22 cellular contexts compared by ENCODE assay signal in the genomic region with DNA sequence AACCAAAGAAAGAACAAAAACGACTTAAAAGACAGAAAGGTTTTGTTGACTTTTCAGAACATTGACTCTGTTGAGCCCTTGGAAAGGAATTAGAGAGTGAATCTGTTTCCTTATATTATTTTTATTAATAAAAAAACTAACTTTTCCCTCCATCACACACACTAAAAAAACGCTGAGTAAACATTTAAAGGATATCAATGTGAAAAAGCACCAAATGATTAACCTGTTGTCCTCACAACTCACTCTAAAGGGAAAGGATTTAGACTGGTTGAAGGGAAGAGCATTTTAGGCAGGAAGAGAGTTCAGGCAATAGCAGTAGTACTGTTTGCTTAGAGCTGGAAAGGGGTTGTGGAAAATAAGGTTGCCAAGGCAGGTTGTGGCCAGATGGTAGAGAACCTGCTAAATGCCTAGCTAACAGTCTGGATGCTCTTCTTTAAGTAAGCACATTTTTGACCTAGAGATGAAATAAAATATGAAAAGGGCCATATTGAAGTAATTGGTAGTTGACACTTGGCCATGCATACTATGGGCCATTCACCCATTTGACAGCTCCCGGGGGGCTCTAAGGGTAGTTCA.
DNase-seq lines count a peak whose midpoint lies in the region; ATAC-seq, FAIRE-seq and TF ChIP-seq lines count a peak whose summit lies in the region.
"Had no signal": no experiment of that assay in that cellular context is flagged by ENCODE, and none has a peak within 500 bp of the region (broad histone marks: within the 10 kb centered on the region; RNA-seq: fewer than 3 reads in every experiment).

No MANE protein-coding gene starts in this region.

- ATAC-seq in A549: no peak
- ATAC-seq: Panc1 had no signal

- intact Hi-C loops in vagina (cut with DNase I): no loop called here

- CTCF ChIA-PET in A549 (lab: Yijun Ruan, JAX): interaction anchor here (0.9 to 1.6 kb wide), 4 partner anchors 34 to 73 kb away, joined by 3 to 4 read pairs (median 4); no protein-coding TSS in a partner anchor

- peak overlapping the region; percentile 45; the same call in 2 of the 3 replicates for H3K4me2 ChIP-seq in A549
- no peak overlapping the region for H3K4me2 ChIP-seq in fibroblast of lung (ENCODE audit: extremely low read depth, insufficient read depth, low read length)

- H3K4me1 ChIP-seq in A549 (peaks cover 10% of the 10 kb centered on the region), fibroblast of lung (ENCODE audit: control insufficient read depth, extremely low read depth, insufficient read depth, low read length) (peaks cover 4% of the 10 kb centered on the region), HAP-1 (no peaks in the 10 kb centered on the region), vagina (peaks cover 7% of the 10 kb centered on the region)

- H3K36me3 ChIP-seq in fibroblast of lung (ENCODE audit: control insufficient read depth, insufficient read depth, low read length) (no peaks in the 10 kb centered on the region), HAP-1 (replicated peaks) (no peaks in the 10 kb centered on the region), vagina (no peaks in the 10 kb centered on the region)

- H3K9me3 ChIP-seq in A549: no peaks in the 10 kb centered on the region
- no peaks in the 10 kb centered on the region for H3K9me3 ChIP-seq in fibroblast of lung (ENCODE audit: control insufficient read depth, insufficient read depth, low read depth, low read length)
- no peaks in the 10 kb centered on the region for H3K9me3 ChIP-seq in HAP-1
- no peaks in the 10 kb centered on the region for H3K9me3 ChIP-seq in vagina

- TF ChIP-seq CTCF in A549 (IDR thresholded peaks at IDR 0.05): no peak
- no peak for TF ChIP-seq CTCF in fibroblast of lung (conservative IDR thresholded peaks at IDR 0.05 in 1 of 2, IDR thresholded peaks at IDR 0.05 in 1 of 2; ENCODE audit: low read depth in 1 of 2, low read length in 2 of 2)
- TF ChIP-seq CTCF in vagina (IDR thresholded peaks at IDR 0.05): no peak

- TF ChIP-seq RAD21 in A549 (conservative IDR thresholded peaks at IDR 0.05 in 1 of 2, IDR thresholded peaks at IDR 0.05 in 1 of 2): no peak

- H3K9ac ChIP-seq in fibroblast of lung (ENCODE audit: insufficient read depth, low read length): no peak overlapping the region

- H3K27ac ChIP-seq in A549: peak overlapping the region; percentile 52 to 80; a peak in 5 of 6 replicates
- no peak overlapping the region for H3K27ac ChIP-seq in fibroblast of lung (ENCODE audit: insufficient read depth, low read length)
- no peak overlapping the region for H3K27ac ChIP-seq in vagina

- no peaks in the 10 kb centered on the region for H3K27me3 ChIP-seq in fibroblast of lung (ENCODE audit: control insufficient read depth, insufficient read depth, low read length)
- H3K27me3 ChIP-seq in HAP-1 (ENCODE audit: low read depth): no peaks in the 10 kb centered on the region
- H3K27me3 ChIP-seq in vagina: no peaks in the 10 kb centered on the region

- TF ChIP-seq POLR2A in A549 (IDR thresholded peaks at IDR 0.05; ENCODE audit: low read length) (no peak), vagina (IDR thresholded peaks at IDR 0.05) (no peak)

- in situ Hi-C loops in HAP-1 (cut with MboI; ENCODE audit: low sequenced_read_pairs): no loop called here

- no peaks in the 10 kb centered on the region for H4K20me1 ChIP-seq in fibroblast of lung (ENCODE audit: control insufficient read depth, extremely low read depth, insufficient read depth, low read length)

- H3K4me3 ChIP-seq in A549 (no peak overlapping the region), fibroblast of lung (replicated peaks in 1 of 4; ENCODE audit: control extremely low read depth in 1 of 4, insufficient read depth in 1 of 4, low read depth in 3 of 4, low read length in 4 of 4) (no peak overlapping the region), HAP-1 (no peak overlapping the region), vagina (no peak overlapping the region)

- 8% methylated on average over 3 of the region's 3 CpGs for WGBS in A549 (ENCODE audit: missing lambda C conversion rate)

- DNase-seq in A549 (ENCODE audit: low read depth in 1 of 2, low spot score in 1 of 2) (no peak), GM04504 (ENCODE audit: low read depth) (peak; percentile 16), RPMI7951 (ENCODE audit: low read depth) (peak; percentile 17), fibroblast of lung (ENCODE audit: low read depth in 2 of 2) (peak; percentile 6 to 15), Ammon's horn (ENCODE audit: low spot score) (no peak), DMS153 treated with DMSO at 0.1 percent for 48 hours (lab: John Stamatoyannopoulos, UW; ENCODE audit: unreplicated experiment) (no peak), HAP-1 (ENCODE audit: low spot score in 2 of 2) (no peak), vagina (ENCODE audit: extremely low spot score in 2 of 2) (no peak)
- DNase-seq: AML-193; Calu3; CD4-positive, CD25-positive, alpha-beta regulatory T cell; DMS79 treated with DMSO at 0.1 percent for 48 hours; GDM1; GOT3; KG1; NCI-H1436; NCI-H2029; NCI-H510A treated with DMSO at 0.1 percent for 48 hours; SHP77 treated with DMSO at 0.1 percent for 48 hours had no signal

- no peak overlapping the region for H2AFZ ChIP-seq in fibroblast of lung (ENCODE audit: low read length)

- H3K79me2 ChIP-seq in fibroblast of lung (ENCODE audit: control insufficient read depth, insufficient read depth, low read length): no peaks in the 10 kb centered on the region

- POLR2A ChIA-PET in A549 (lab: Yijun Ruan, JAX): no interaction called here

- peak; percentile 7 for FAIRE-seq in A549 (lab: Jason Lieb, UNC)
- FAIRE-seq: GM12891, GM18507 had no signal

- TF ChIP-seq EP300 in A549 (IDR thresholded peaks at IDR 0.05): no peak

TF ChIP-seq in A549, 52 proteins besides CTCF, POLR2A, EP300 and RAD21:
- peak; percentile 70 for TF ChIP-seq MAFK (IDR thresholded peaks at IDR 0.05; ENCODE audit: partially characterized antibody)
- no peak for TF ChIP-seq NFE2L2 (conservative IDR thresholded peaks at IDR 0.05; ENCODE audit: low read length)

Comparison
In these comparisons a context has a peak if more than half of its experiments do, and no peak if none do; other contexts are left out.
1. DNase-seq: peak in GM04504 (single experiment), RPMI7951 (single experiment) and fibroblast of lung (2 of 2); none in A549 (0 of 2), Ammon's horn (single experiment), DMS153 treated with DMSO at 0.1 percent for 48 hours (single experiment), HAP-1 (0 of 2) and vagina (0 of 2).
2. H3K27ac ChIP-seq: peak in A549 (2 of 2); none in fibroblast of lung (single experiment) and vagina (single experiment).